9 cellular contexts compared by ENCODE assay signal in the genomic region with DNA sequence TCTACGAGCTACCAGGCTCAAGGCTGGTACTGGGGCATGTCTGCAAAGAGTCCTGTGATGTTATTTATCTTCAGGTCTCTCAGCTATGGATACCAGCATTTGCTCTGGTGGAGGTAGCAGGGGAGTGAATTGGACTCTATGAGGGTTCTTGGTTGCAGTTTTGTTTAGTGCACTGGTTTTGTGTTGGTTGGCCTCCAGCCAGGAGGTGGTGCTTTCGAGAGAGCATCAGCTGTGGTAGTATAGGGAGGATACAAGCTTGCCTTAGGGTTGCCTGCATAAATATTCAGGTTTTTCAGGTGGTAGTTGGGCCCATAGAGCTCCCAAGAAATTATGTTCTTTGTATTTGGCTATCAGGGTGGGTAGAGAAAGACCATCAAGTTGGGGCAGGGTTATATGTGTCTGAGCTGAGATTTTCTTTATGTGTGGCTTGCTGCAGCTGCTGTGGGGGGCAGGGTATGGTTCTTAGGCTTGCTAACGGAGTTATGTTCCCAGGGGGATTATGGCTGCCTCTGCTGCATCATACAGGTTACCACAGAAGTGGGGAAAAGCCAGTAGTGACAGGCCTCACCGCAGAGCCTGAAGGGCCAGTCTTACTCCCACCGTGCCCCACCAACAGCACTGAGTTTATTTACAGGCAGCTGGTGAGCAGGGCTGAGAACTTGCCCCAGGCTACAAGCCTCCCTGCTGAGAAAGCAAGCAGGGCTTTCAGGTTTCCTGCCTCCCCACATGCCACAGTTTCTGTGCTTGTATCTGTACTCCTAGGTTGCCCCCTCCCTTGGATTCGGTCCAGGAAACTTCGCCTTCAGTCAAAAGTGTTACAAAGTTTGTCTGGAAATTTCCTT. TPM values are rescaled to one million over a fixed set of nuclear protein-coding genes. Genes with fewer than 3 reads are reported as not detected.
DNase-seq lines count a peak whose midpoint lies in the region; ATAC-seq and TF ChIP-seq lines count a peak whose summit lies in the region.
"Had no signal": no experiment of that assay in that cellular context is flagged by ENCODE, and none has a peak within 500 bp of the region (broad histone marks: within the 10 kb centered on the region; RNA-seq: fewer than 3 reads in every experiment).

No MANE protein-coding gene starts in this region.

- H3K4me1 ChIP-seq in smooth muscle cell (ENCODE audit: low read depth) = no peaks in the 10 kb centered on the region

- H4K20me1 ChIP-seq in smooth muscle cell (ENCODE audit: low read depth) = no peaks in the 10 kb centered on the region

- H3K9me3 ChIP-seq in smooth muscle cell (replicated peaks; ENCODE audit: low read depth) = peaks cover 8% of the 10 kb centered on the region

- no peak overlapping the region for H3K4me3 ChIP-seq in smooth muscle cell

- no peaks in the 10 kb centered on the region for H3K27me3 ChIP-seq in smooth muscle cell (ENCODE audit: low read depth)

- H3K27ac ChIP-seq in smooth muscle cell (ENCODE audit: low read depth) = peak overlapping the region; percentile 41

- 51% methylated on average over 7 of the region's 7 CpGs for WGBS in smooth muscle cell (ENCODE audit: low lambda C conversion rate)

- no peak overlapping the region for H2AFZ ChIP-seq in smooth muscle cell (ENCODE audit: low read depth)

- H3K9ac ChIP-seq in smooth muscle cell (ENCODE audit: low read depth) = no peak overlapping the region

- peak; percentile 61 for ATAC-seq in HG03103 (IDR thresholded peaks at IDR 0.05; ENCODE audit: low read depth, unreplicated experiment)
- no peak for ATAC-seq in GM19455 (IDR thresholded peaks at IDR 0.05; ENCODE audit: unreplicated experiment)
- no peak for ATAC-seq in HG03521 (IDR thresholded peaks at IDR 0.05; ENCODE audit: unreplicated experiment)

- no peak overlapping the region for H3K4me2 ChIP-seq in smooth muscle cell

- H3K36me3 ChIP-seq in smooth muscle cell (ENCODE audit: low read depth) = no peaks in the 10 kb centered on the region

- no peak for TF ChIP-seq CTCF in smooth muscle cell (IDR thresholded peaks at IDR 0.05; ENCODE audit: borderline replicate concordance, insufficient read depth, poor library complexity, severe bottlenecking)

- no peaks in the 10 kb centered on the region for H3F3A ChIP-seq in smooth muscle cell (ENCODE audit: low read depth)

- H3K79me2 ChIP-seq in smooth muscle cell (ENCODE audit: low read depth) = no peaks in the 10 kb centered on the region

- DNase-seq in NCI-H1417 (lab: John Stamatoyannopoulos, UW) (peak in 2 of 3 experiments; percentile 25 to 46), NCI-H1417 treated with DMSO at 0.1 percent for 48 hours (lab: John Stamatoyannopoulos, UW) (no peak), SK-N-DZ (ENCODE audit: low spot score) (peak; percentile 52), smooth muscle cell (lab: John Stamatoyannopoulos, UW; ENCODE audit: unreplicated experiment) (no peak), C1 segment of cervical spinal cord (lab: John Stamatoyannopoulos, UW) (no peak)

RNA-seq across cellular contexts. Expression of a gene that starts 9.8 kb away (rescaled TPM):
- 13.9 and 16.2 TPM in 2 replicates for polyA plus RNA-seq in SK-N-DZ (2014; cell fraction: cytosol; rRNA removed)
- polyA plus RNA-seq in SK-N-DZ (2014; cell fraction: nucleus; rRNA removed) = 19.2 and 24.3 TPM in 2 replicates
- total RNA-seq in smooth muscle cell = 34.3 and 52.9 TPM in 2 replicates
- 45.6 and 47.4 TPM in 2 replicates for polyA plus RNA-seq in smooth muscle cell

RNA-seq across cellular contexts. Expression of a gene that starts 50.4 kb away (rescaled TPM):
- polyA plus RNA-seq in SK-N-DZ (2014; cell fraction: cytosol; rRNA removed) = 3.5 and 3.8 TPM in 2 replicates
- 1.8 and 2.9 TPM in 2 replicates for polyA plus RNA-seq in SK-N-DZ (2014; cell fraction: nucleus; rRNA removed)
- total RNA-seq in smooth muscle cell = 21.8 and 27.4 TPM in 2 replicates
- polyA plus RNA-seq in smooth muscle cell = 11.8 and 20.1 TPM in 2 replicates
- total RNA-seq: T-helper 1 cell treated with Interleukin-12 subunit alpha and Interleukin-12 subunit beta and Interleukin-4 antibody, amounts not matched to agents 30 ng/mL and 1 ng/mL, for 36 hours had no signal

Comparison
In these comparisons a context has a peak if more than half of its experiments do, and no peak if none do; other contexts are left out.
1. DNase-seq: peak in NCI-H1417 (2 of 3) and SK-N-DZ (single experiment); none in NCI-H1417 treated with DMSO at 0.1 percent for 48 hours (single experiment), smooth muscle cell (single experiment) and C1 segment of cervical spinal cord (0 of 14).